In genomic region chr12:123135688-123136087, GRCh38 we compare ENCODE assay signal across 19 cellular contexts.
"Had no signal": no experiment of that assay in that cellular context is flagged by ENCODE, and none has a peak within 500 bp of the region (broad histone marks: within the 10 kb centered on the region; RNA-seq: fewer than 3 reads in every experiment).

No MANE protein-coding gene starts in this region.

- H3K4me3 Mint-ChIP-seq: effector memory CD8-positive, alpha-beta T cell had no signal

- FAIRE-seq: keratinocyte, small intestine had no signal

- H3K9me3 ChIP-seq: esophagus squamous epithelium, gastroesophageal sphincter, left ventricle myocardium inferior, lower lobe of right lung, neutrophil, suprapubic skin, tibial nerve, upper lobe of right lung had no signal

- H3K27me3 Mint-ChIP-seq: effector memory CD8-positive, alpha-beta T cell had no signal

- H3K36me3 ChIP-seq: esophagus squamous epithelium, gastroesophageal sphincter, left ventricle myocardium inferior, lower lobe of right lung, neutrophil, suprapubic skin, upper lobe of right lung had no signal

- H3K27me3 ChIP-seq: esophagus squamous epithelium, gastroesophageal sphincter, neutrophil, suprapubic skin, tibial nerve, upper lobe of right lung had no signal

- ATAC-seq: effector memory CD8-positive, alpha-beta T cell; gastroesophageal sphincter; lower lobe of right lung; upper lobe of right lung had no signal

- H3K4me3 ChIP-seq: esophagus squamous epithelium, gastroesophageal sphincter, left ventricle myocardium inferior, lower lobe of right lung, suprapubic skin, tibial nerve, upper lobe of right lung had no signal

- DNase-seq: central memory CD4-positive, alpha-beta T cell; effector memory CD8-positive, alpha-beta T cell; esophagus squamous epithelium; foreskin fibroblast; glutamatergic neuron; immature natural killer cell; left ventricle myocardium inferior; lower lobe of right lung; mesenchymal stem cell; midbrain; small intestine; stimulated activated CD4-positive, alpha-beta T cell treated with anti-CD3 and anti-CD28 coated beads, Interleukin-2, amount 100 ng/mL, for 48 hours; stimulated activated naive CD4-positive, alpha-beta T cell treated with Interleukin-2 at 50 U/mL for 16 hours; upper lobe of right lung had no signal

- H3K9me3 Mint-ChIP-seq: effector memory CD8-positive, alpha-beta T cell; immature natural killer cell had no signal

- H3K27ac ChIP-seq: left ventricle myocardium inferior, neutrophil, suprapubic skin, tibial nerve, upper lobe of right lung had no signal
